ENCODE assay signal across 10 cellular contexts in the genomic region with DNA sequence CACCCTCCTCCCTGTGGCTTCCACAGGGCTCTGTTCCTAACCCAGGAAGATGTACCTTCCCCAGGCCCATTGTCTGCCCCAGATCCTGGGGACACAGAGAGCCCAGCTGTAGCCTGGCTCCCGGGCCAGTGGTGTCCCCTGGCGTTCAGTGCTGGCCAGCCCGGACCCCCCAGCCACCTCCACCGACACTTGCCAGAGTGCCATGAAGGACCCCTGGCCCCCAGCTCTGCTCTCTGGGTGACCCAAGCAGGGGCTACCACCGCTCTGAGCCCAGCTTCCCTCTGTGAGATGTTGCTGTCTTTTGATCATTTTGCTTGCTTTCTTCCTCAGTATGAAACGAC. TPM values are rescaled to one million over a fixed set of nuclear protein-coding genes. Genes with fewer than 3 reads are reported as not detected.
DNase-seq lines count a peak whose midpoint lies in the region; ATAC-seq and TF ChIP-seq lines count a peak whose summit lies in the region.
"Had no signal": no experiment of that assay in that cellular context is flagged by ENCODE, and none has a peak within 500 bp of the region (broad histone marks: within the 10 kb centered on the region; RNA-seq: fewer than 3 reads in every experiment).

No MANE protein-coding gene starts in this region.

- H3K4me1 ChIP-seq in BLaER1 treated with 17β-estradiol and CSF1 and Interleukin-3, amounts not matched to agents 10 nM and 100 nM: peaks cover 93 to 100% (median 99%) of the 10 kb centered on the region in 10 experiments

- H3K4me1 Mint-ChIP-seq in HFFc6 (ENCODE audit: low read depth) (peaks cover 33% of the 10 kb centered on the region), neural crest cell (peaks cover 16% of the 10 kb centered on the region)

- DNase-seq in HFFc6 (no peak), brain microvascular endothelial cell (no peak), neural crest cell (ENCODE audit: low read depth, low spot score) (no peak), NCI-H146 (lab: John Stamatoyannopoulos, UW) (no peak)
- no peak for DNase-seq in stimulated activated CD4-positive, alpha-beta T cell treated with anti-CD3 and anti-CD28 coated beads, Interleukin-4, amount 100 ng/mL, for 1 hour

- no peaks in the 10 kb centered on the region for H3K27me3 ChIP-seq in BLaER1 treated with 17β-estradiol and CSF1 and Interleukin-3, amounts not matched to agents 10 nM and 100 nM
- no peaks in the 10 kb centered on the region for H3K27me3 ChIP-seq in brain microvascular endothelial cell (replicated peaks)
- H3K27me3 ChIP-seq: hepatocyte had no signal

- ATAC-seq in HG03139 (IDR thresholded peaks at IDR 0.05; ENCODE audit: unreplicated experiment) (no peak), GM19023 (IDR thresholded peaks at IDR 0.05; ENCODE audit: unreplicated experiment) (no peak)

- peak overlapping the region in 5 of 10 experiments; percentile 17 to 53 (median 43); a peak in 4 of 20 replicates for H3K4me3 ChIP-seq in BLaER1 treated with 17β-estradiol and CSF1 and Interleukin-3, amounts not matched to agents 10 nM and 100 nM
- no peak overlapping the region for H3K4me3 ChIP-seq in brain microvascular endothelial cell (ENCODE audit: low read depth, low read length)
- H3K4me3 ChIP-seq: hepatocyte had no signal

- peaks cover 24 to 83% (median 60%) of the 10 kb centered on the region in 11 experiments; a peak in 21 of 22 replicates for H3K36me3 ChIP-seq in BLaER1 treated with 17β-estradiol and CSF1 and Interleukin-3, amounts not matched to agents 10 nM and 100 nM
- H3K36me3 ChIP-seq in brain microvascular endothelial cell (replicated peaks): peaks cover 7% of the 10 kb centered on the region

- TF ChIP-seq CTCF in HFFc6 (IDR thresholded peaks at IDR 0.05) (no peak), brain microvascular endothelial cell (IDR thresholded peaks at IDR 0.05; ENCODE audit: low read depth, low read length, missing control alignments) (peak; percentile 23), neural crest cell (conservative IDR thresholded peaks at IDR 0.05) (no peak)

- H3K9me3 Mint-ChIP-seq in HFFc6: no peaks in the 10 kb centered on the region
- no peaks in the 10 kb centered on the region for H3K9me3 Mint-ChIP-seq in neural crest cell

- no peaks in the 10 kb centered on the region for H3K9me3 ChIP-seq in BLaER1 treated with 17β-estradiol and CSF1 and Interleukin-3, amounts not matched to agents 10 nM and 100 nM (replicated peaks in 1 of 11)

- peak overlapping the region; percentile 51; the same call in 1 of the 2 replicates for H3K27ac Mint-ChIP-seq in HFFc6
- peak overlapping the region; percentile 12 for H3K27ac Mint-ChIP-seq in neural crest cell (ENCODE audit: unreplicated experiment)

- H3K4me3 Mint-ChIP-seq in HFFc6 (no peak overlapping the region), neural crest cell (peak overlapping the region; percentile 66)

- in situ Hi-C loops in brain microvascular endothelial cell (cut with HindIII; ENCODE audit: low pct_ligation_motif_present, low sequenced_read_pairs): no loop called here

- peak overlapping the region; percentile 96 to 100 (median 100) for H3K4me2 ChIP-seq in BLaER1 treated with 17β-estradiol and CSF1 and Interleukin-3, amounts not matched to agents 10 nM and 100 nM
- H3K4me2 ChIP-seq: hepatocyte had no signal

- peaks cover 8% of the 10 kb centered on the region; the same call in 1 of the 2 replicates for H3K27me3 Mint-ChIP-seq in HFFc6 (ENCODE audit: insufficient read depth)
- H3K27me3 Mint-ChIP-seq in neural crest cell (ENCODE audit: low read depth): no peaks in the 10 kb centered on the region

- peaks cover 90 to 100% (median 100%) of the 10 kb centered on the region in 11 experiments for H4K20me1 ChIP-seq in BLaER1 treated with 17β-estradiol and CSF1 and Interleukin-3, amounts not matched to agents 10 nM and 100 nM

- no peaks in the 10 kb centered on the region for H3K36me3 Mint-ChIP-seq in HFFc6 (ENCODE audit: low read depth)
- no peaks in the 10 kb centered on the region for H3K36me3 Mint-ChIP-seq in neural crest cell (ENCODE audit: low read depth)

- H3K9ac ChIP-seq in BLaER1 treated with 17β-estradiol and CSF1 and Interleukin-3, amounts not matched to agents 10 nM and 100 nM: peak overlapping the region; percentile 59 to 98 (median 94); a peak in 21 of 22 replicates

- peak overlapping the region in 10 of 11 experiments; percentile 58 to 93 (median 74); a peak in 20 of 22 replicates for H3K27ac ChIP-seq in BLaER1 treated with 17β-estradiol and CSF1 and Interleukin-3, amounts not matched to agents 10 nM and 100 nM
- no peak overlapping the region for H3K27ac ChIP-seq in brain microvascular endothelial cell
- H3K27ac ChIP-seq: hepatocyte, HL-60 had no signal

RNA-seq across cellular contexts. Expression of a gene that starts 6.2 kb away (rescaled TPM):
- 100 to 1,000 TPM; 111 to 121 (median 116) TPM for total RNA-seq in HFFc6 (2021; fragmentation: NEBNext Ultra II Directional; extraction: Animal tissue kit (Norgen Biotek cat#: 25700))
- 60.6 and 61.7 TPM in 2 replicates for total RNA-seq in neural crest cell

RNA-seq across cellular contexts. Expression of a gene that starts 28.4 kb away (rescaled TPM):
- total RNA-seq in HFFc6 (2021; fragmentation: NEBNext Ultra II Directional; extraction: Animal tissue kit (Norgen Biotek cat#: 25700)): 1 to 10 TPM; 2.7 to 3.7 (median 3.3) TPM
- 4.4 and 5.0 TPM in 2 replicates for total RNA-seq in neural crest cell

RNA-seq across cellular contexts. Expression of a gene that starts 57.3 kb away (rescaled TPM):
- 10 to 100 TPM; 78.3 to 95.8 (median 82.5) TPM for total RNA-seq in HFFc6 (2021; fragmentation: NEBNext Ultra II Directional; extraction: Animal tissue kit (Norgen Biotek cat#: 25700))
- total RNA-seq in neural crest cell: 109 and 121 TPM in 2 replicates
